24 cellular contexts compared by ENCODE assay signal in the genomic region with DNA sequence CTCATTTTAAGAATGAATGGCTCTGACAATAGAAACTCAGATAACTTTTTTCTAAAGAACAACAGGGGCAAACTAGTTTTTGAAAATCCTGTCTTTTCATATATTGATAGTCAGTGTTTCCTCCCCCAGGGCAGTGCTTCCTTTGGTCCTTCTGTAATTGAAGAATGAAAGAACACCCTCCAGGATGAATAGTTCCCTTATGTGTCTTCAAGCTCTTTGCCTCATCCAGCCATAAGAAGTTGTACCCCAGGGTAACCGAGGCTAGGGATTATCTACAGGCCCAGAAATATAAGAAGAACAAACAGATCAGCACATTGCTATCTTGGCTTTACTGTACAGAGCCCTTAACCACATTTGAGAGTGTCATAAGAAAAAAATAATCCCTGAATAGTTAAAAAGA. TPM values are rescaled to one million over a fixed set of nuclear protein-coding genes. Genes with fewer than 3 reads are reported as not detected.
DNase-seq lines count a peak whose midpoint lies in the region; ATAC-seq, FAIRE-seq and TF ChIP-seq lines count a peak whose summit lies in the region.
"Had no signal": no experiment of that assay in that cellular context is flagged by ENCODE, and none has a peak within 500 bp of the region (broad histone marks: within the 10 kb centered on the region; RNA-seq: fewer than 3 reads in every experiment).

No MANE protein-coding gene starts in this region.

- TF ChIP-seq POLR2A in GM12891 (IDR thresholded peaks at IDR 0.05; ENCODE audit: low read depth, low read length): no peak

- H3K4me1 ChIP-seq in HAP-1 (peaks cover 20% of the 10 kb centered on the region), left ventricle myocardium inferior (no peaks in the 10 kb centered on the region)
- H3K4me1 ChIP-seq: A549, BE2C had no signal

- FAIRE-seq in GM12891 (lab: Jason Lieb, UNC): peak; percentile 20
- FAIRE-seq: A549, G401.6, GM19239 had no signal

- H3K27me3 ChIP-seq in HAP-1 (ENCODE audit: low read depth): no peaks in the 10 kb centered on the region
- H3K27me3 ChIP-seq in left ventricle myocardium inferior (ENCODE audit: low read depth): peaks cover 48% of the 10 kb centered on the region
- H3K27me3 ChIP-seq: BLaER1 treated with 17β-estradiol and CSF1 and Interleukin-3, amounts not matched to agents 10 nM and 100 nM had no signal

- intact Hi-C loops in left ventricle myocardium inferior (cut with micrococcal nuclease): no loop called here

- ATAC-seq in GM19463 (IDR thresholded peaks at IDR 0.05; ENCODE audit: unreplicated experiment): no peak
- no peak for ATAC-seq in HG02763 (IDR thresholded peaks at IDR 0.05; ENCODE audit: unreplicated experiment)
- ATAC-seq: A549, HCT116 had no signal

- H3K4me3 ChIP-seq in HAP-1 (no peak overlapping the region), left ventricle myocardium inferior (no peak overlapping the region)
- H3K4me3 ChIP-seq: A549; BLaER1 treated with 17β-estradiol and CSF1 and Interleukin-3, amounts not matched to agents 10 nM and 100 nM had no signal

- H3K27ac ChIP-seq in left ventricle myocardium inferior (replicated peaks): no peak overlapping the region
- H3K27ac ChIP-seq: A549; BLaER1 treated with 17β-estradiol and CSF1 and Interleukin-3, amounts not matched to agents 10 nM and 100 nM had no signal

- no peak for TF ChIP-seq CTCF in left ventricle myocardium inferior (IDR thresholded peaks at IDR 0.05; ENCODE audit: borderline replicate concordance)

- no peak for DNase-seq in GM12891 (ENCODE audit: insufficient read length, low spot score)
- DNase-seq in HAP-1 (ENCODE audit: low spot score in 2 of 2): peak; percentile 35 to 52
- DNase-seq in SK-MEL-5 (ENCODE audit: low read depth, low spot score): peak; percentile 29
- peak; percentile 59 for DNase-seq in foreskin melanocyte
- no peak for DNase-seq in left ventricle myocardium inferior
- DNase-seq in activated naive CD4-positive, alpha-beta T cell treated with Interleukin-2 at 50 U/mL for 16 hours: no peak
- DNase-seq: 8988T; ACHN; AML-193; BE2C; CD4-positive, alpha-beta T cell; COR-L47; DMS153; DND-41; H7 had no signal

- H3K36me3 ChIP-seq in HAP-1 (replicated peaks) (no peaks in the 10 kb centered on the region), left ventricle myocardium inferior (no peaks in the 10 kb centered on the region)
- H3K36me3 ChIP-seq: BE2C; BLaER1 treated with 17β-estradiol and CSF1 and Interleukin-3, amounts not matched to agents 10 nM and 100 nM had no signal

- H3K9me3 ChIP-seq in HAP-1 (no peaks in the 10 kb centered on the region), left ventricle myocardium inferior (replicated peaks) (no peaks in the 10 kb centered on the region)
- H3K9me3 ChIP-seq: A549; BE2C; BLaER1 treated with 17β-estradiol and CSF1 and Interleukin-3, amounts not matched to agents 10 nM and 100 nM had no signal

- in situ Hi-C loops in HAP-1 (cut with MboI; ENCODE audit: low sequenced_read_pairs) (loop anchor here (10.0 kb wide), 1 partner anchor 87 kb away; no protein-coding TSS in a partner anchor), SK-MEL-5 (cut with HindIII; ENCODE audit: low pct_unique_long_range_greater_than_20kb, low sequenced_read_pairs) (no loop called here)

TF ChIP-seq in GM12891, 5 proteins besides CTCF, POLR2A, EP300 and RAD21:
- no peak for TF ChIP-seq POU2F2 (IDR thresholded peaks at IDR 0.05; ENCODE audit: low read depth, low read length)
- no peak for TF ChIP-seq POLR2AphosphoS5 (IDR thresholded peaks at IDR 0.05; ENCODE audit: low read depth, low read length)

RNA-seq across cellular contexts. Expression of a gene that starts 12.1 kb away (rescaled TPM):
- not detected for polyA plus RNA-seq in GM12891 (2012; ENCODE audit: low read depth, missing spikeins)
- total RNA-seq in SK-MEL-5 (2014; rRNA removed; shearing (Covaris generic)): not detected in 2 replicates
- not detected in 2 replicates for polyA plus RNA-seq in SK-MEL-5 (2015; cell fraction: cytosol; rRNA removed)
- not detected in 2 replicates for polyA plus RNA-seq in SK-MEL-5 (2015; cell fraction: nucleus; rRNA removed)
- not detected for total RNA-seq in left ventricle myocardium inferior
- total RNA-seq: CD4-positive, alpha-beta T cell; H1; H7 had no signal
- polyA plus RNA-seq: A549, CD14-positive monocyte, H1 had no signal

Comparison
In these comparisons a context has a peak if more than half of its experiments do, and no peak if none do; other contexts are left out.
1. DNase-seq: peak in HAP-1 (2 of 2), SK-MEL-5 (single experiment) and foreskin melanocyte (single experiment); none in GM12891 (single experiment), left ventricle myocardium inferior (single experiment) and activated naive CD4-positive, alpha-beta T cell treated with Interleukin-2 at 50 U/mL for 16 hours (single experiment).